8 cellular contexts compared by ENCODE assay signal in genomic region chr6:170553686-170554085, GRCh38. TPM values are rescaled to one million over a fixed set of nuclear protein-coding genes. Genes with fewer than 3 reads are reported as not detected.
DNase-seq lines count a peak whose midpoint lies in the region; ATAC-seq and TF ChIP-seq lines count a peak whose summit lies in the region.

No MANE protein-coding gene starts in this region.

- intact Hi-C loops in Panc1 (cut with micrococcal nuclease; ENCODE audit: unreplicated experiment) = no loop called here

- peaks cover 9% of the 10 kb centered on the region for H3K36me3 ChIP-seq in Panc1 (ENCODE audit: control insufficient read depth, insufficient read depth, low read length)
- peaks cover 7 to 24% of the 10 kb centered on the region in 2 donors for H3K36me3 ChIP-seq in muscle layer of duodenum (ENCODE audit: control insufficient read depth in 1 of 2, insufficient read depth in 2 of 2, low read length in 2 of 2)

- H3K9me3 ChIP-seq in Panc1 (ENCODE audit: control insufficient read depth, insufficient read depth, low read depth, low read length) = no peaks in the 10 kb centered on the region
- no peaks in the 10 kb centered on the region for H3K9me3 ChIP-seq in muscle layer of duodenum (ENCODE audit: control insufficient read depth in 1 of 2, low read length in 2 of 2)

- H3K4me3 ChIP-seq in Panc1 (ENCODE audit: low read depth in 2 of 2, low read length in 2 of 2) (peak overlapping the region; percentile 84 to 99), epithelial cell of esophagus (ENCODE audit: low read length) (peak overlapping the region; percentile 96), muscle layer of duodenum (ENCODE audit: low read depth in 1 of 2, low read length in 2 of 2) (peak overlapping the region; percentile 84 to 99)

- TF ChIP-seq CTCF in C4-2B (conservative IDR thresholded peaks at IDR 0.05) (no peak), Panc1 (IDR thresholded peaks at IDR 0.05) (no peak), epithelial cell of esophagus (IDR thresholded peaks at IDR 0.05; ENCODE audit: insufficient read depth, low read depth, low read length, missing control alignments) (no peak)

- POLR2A ChIA-PET in Panc1 (lab: Charles Lee) = interaction anchor here (0.7 kb wide), 1 partner anchor 359 kb away, joined by 3 read pairs; no protein-coding TSS in a partner anchor

- in situ Hi-C loops in Panc1 (cut with HindIII; ENCODE audit: low pct_unique_long_range_greater_than_20kb, low sequenced_read_pairs) = no loop called here

- H3K4me1 ChIP-seq in Panc1 (ENCODE audit: control insufficient read depth, insufficient read depth, low read length) (peaks cover 30% of the 10 kb centered on the region), muscle layer of duodenum (ENCODE audit: control insufficient read depth in 1 of 2, insufficient read depth in 2 of 2, low read length in 2 of 2) (peaks cover 17 to 52% of the 10 kb centered on the region in 2 donors)

- DNase-seq in Panc1 (ENCODE audit: low read depth, low spot score) (no peak), epithelial cell of esophagus (ENCODE audit: low read depth) (no peak), SHP77 treated with DMSO at 0.1 percent for 48 hours (lab: John Stamatoyannopoulos, UW) (no peak)
- DNase-seq in activated effector memory CD4-positive, alpha-beta T cell treated with Interleukin-2 at 50 U/mL for 16 hours = no peak

- CTCF ChIA-PET in Panc1 (lab: Charles Lee) = no interaction called here

- H3K27me3 ChIP-seq in Panc1 (ENCODE audit: control insufficient read depth, insufficient read depth, low read length) = no peaks in the 10 kb centered on the region
- no peaks in the 10 kb centered on the region for H3K27me3 ChIP-seq in muscle layer of duodenum (ENCODE audit: low read depth, low read length)

- peak overlapping the region; percentile 95 for H3K27ac ChIP-seq in C4-2B
- H3K27ac ChIP-seq in Panc1 (ENCODE audit: low read length) = peak overlapping the region; percentile 97
- peak overlapping the region; percentile 96 for H3K27ac ChIP-seq in muscle layer of duodenum (ENCODE audit: low read length)

- BruUV-seq in Panc1 (replicated peaks; lab: Mats Ljungman, UMichigan) = no TSS peak

- ATAC-seq in GM19023 (IDR thresholded peaks at IDR 0.05; ENCODE audit: unreplicated experiment) (peak; percentile 36), HG03103 (IDR thresholded peaks at IDR 0.05; ENCODE audit: low read depth, unreplicated experiment) (peak; percentile 22), Panc1 (peak; percentile 66)

RNA-seq across cellular contexts. Expression of gene TBP, which starts 0.5 kb away (rescaled TPM):
- 26.4 TPM for total RNA-seq in Panc1 (2021; ENCODE audit: unreplicated experiment)
- polyA plus RNA-seq in Panc1 (2012; ENCODE audit: insufficient read length) = 27.5 TPM

RNA-seq across cellular contexts. Expression of gene PSMB1, which starts 0.6 kb away (rescaled TPM):
- 305 TPM for total RNA-seq in Panc1 (2021; ENCODE audit: unreplicated experiment)
- 378 TPM for polyA plus RNA-seq in Panc1 (2012; ENCODE audit: insufficient read length)

RNA-seq across cellular contexts. Expression of gene PDCD2, which starts 30.8 kb away (rescaled TPM):
- 121 TPM for total RNA-seq in Panc1 (2021; ENCODE audit: unreplicated experiment)
- polyA plus RNA-seq in Panc1 (2012; ENCODE audit: insufficient read length) = 88.0 TPM
